In the genomic region with DNA sequence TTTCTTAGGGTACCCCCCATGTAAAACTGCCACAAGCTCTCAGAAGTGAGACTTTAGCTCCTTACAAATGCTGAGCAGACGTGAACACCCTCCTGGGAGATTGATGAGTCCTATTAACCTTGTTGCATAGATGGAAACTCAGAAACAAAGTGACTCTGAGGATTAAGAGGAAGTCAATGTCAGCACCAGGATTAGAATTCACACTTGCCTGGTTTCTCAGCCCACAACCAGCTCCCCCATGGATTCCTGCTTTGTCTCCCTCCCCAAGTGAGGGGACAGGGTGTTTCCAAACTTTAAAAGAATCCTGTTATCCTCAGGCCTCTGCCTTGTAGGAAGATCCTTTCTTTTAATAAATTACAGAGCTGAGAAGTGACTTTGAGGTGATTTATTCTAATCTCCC, we compare ENCODE assay signal across 1 cellular context.
TF ChIP-seq lines count a peak whose summit lies in the region.

No MANE protein-coding gene starts in this region.

TF ChIP-seq in GM23338, 12 proteins besides CTCF, POLR2A, EP300 and RAD21 (continued from another document):
- TF ChIP-seq, protein P1, sequence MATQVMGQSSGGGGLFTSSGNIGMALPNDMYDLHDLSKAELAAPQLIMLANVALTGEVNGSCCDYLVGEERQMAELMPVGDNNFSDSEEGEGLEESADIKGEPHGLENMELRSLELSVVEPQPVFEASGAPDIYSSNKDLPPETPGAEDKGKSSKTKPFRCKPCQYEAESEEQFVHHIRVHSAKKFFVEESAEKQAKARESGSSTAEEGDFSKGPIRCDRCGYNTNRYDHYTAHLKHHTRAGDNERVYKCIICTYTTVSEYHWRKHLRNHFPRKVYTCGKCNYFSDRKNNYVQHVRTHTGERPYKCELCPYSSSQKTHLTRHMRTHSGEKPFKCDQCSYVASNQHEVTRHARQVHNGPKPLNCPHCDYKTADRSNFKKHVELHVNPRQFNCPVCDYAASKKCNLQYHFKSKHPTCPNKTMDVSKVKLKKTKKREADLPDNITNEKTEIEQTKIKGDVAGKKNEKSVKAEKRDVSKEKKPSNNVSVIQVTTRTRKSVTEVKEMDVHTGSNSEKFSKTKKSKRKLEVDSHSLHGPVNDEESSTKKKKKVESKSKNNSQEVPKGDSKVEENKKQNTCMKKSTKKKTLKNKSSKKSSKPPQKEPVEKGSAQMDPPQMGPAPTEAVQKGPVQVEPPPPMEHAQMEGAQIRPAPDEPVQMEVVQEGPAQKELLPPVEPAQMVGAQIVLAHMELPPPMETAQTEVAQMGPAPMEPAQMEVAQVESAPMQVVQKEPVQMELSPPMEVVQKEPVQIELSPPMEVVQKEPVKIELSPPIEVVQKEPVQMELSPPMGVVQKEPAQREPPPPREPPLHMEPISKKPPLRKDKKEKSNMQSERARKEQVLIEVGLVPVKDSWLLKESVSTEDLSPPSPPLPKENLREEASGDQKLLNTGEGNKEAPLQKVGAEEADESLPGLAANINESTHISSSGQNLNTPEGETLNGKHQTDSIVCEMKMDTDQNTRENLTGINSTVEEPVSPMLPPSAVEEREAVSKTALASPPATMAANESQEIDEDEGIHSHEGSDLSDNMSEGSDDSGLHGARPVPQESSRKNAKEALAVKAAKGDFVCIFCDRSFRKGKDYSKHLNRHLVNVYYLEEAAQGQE (IDR thresholded peaks at IDR 0.05; ENCODE audit: unreplicated experiment): no peak
- TF ChIP-seq POLR2AphosphoS5 (IDR thresholded peaks at IDR 0.05; ENCODE audit: low read depth): no peak
